Comparison of ENCODE assay signal across 1 cellular context in genomic region chr2:83516503-83516902, GRCh38.
TF ChIP-seq lines count a peak whose summit lies in the region.

No MANE protein-coding gene starts in this region.

TF ChIP-seq in HCT116, 20 proteins besides CTCF, POLR2A, EP300 and RAD21:
- TF ChIP-seq, protein P1, sequence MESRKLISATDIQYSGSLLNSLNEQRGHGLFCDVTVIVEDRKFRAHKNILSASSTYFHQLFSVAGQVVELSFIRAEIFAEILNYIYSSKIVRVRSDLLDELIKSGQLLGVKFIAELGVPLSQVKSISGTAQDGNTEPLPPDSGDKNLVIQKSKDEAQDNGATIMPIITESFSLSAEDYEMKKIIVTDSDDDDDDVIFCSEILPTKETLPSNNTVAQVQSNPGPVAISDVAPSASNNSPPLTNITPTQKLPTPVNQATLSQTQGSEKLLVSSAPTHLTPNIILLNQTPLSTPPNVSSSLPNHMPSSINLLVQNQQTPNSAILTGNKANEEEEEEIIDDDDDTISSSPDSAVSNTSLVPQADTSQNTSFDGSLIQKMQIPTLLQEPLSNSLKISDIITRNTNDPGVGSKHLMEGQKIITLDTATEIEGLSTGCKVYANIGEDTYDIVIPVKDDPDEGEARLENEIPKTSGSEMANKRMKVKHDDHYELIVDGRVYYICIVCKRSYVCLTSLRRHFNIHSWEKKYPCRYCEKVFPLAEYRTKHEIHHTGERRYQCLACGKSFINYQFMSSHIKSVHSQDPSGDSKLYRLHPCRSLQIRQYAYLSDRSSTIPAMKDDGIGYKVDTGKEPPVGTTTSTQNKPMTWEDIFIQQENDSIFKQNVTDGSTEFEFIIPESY (IDR thresholded peaks at IDR 0.05; ENCODE audit: extremely low read depth, insufficient replicate concordance, low read length): no peak
- no peak for TF ChIP-seq EGR1 (IDR thresholded peaks at IDR 0.05; ENCODE audit: low read depth)
- TF ChIP-seq, protein P2, sequence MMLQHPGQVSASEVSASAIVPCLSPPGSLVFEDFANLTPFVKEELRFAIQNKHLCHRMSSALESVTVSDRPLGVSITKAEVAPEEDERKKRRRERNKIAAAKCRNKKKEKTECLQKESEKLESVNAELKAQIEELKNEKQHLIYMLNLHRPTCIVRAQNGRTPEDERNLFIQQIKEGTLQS (IDR thresholded peaks at IDR 0.05): no peak
- TF ChIP-seq SP1 (IDR thresholded peaks at IDR 0.05; ENCODE audit: low read depth): no peak
- TF ChIP-seq, protein P3, sequence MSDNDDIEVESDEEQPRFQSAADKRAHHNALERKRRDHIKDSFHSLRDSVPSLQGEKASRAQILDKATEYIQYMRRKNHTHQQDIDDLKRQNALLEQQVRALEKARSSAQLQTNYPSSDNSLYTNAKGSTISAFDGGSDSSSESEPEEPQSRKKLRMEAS (IDR thresholded peaks at IDR 0.05): no peak
- no peak for TF ChIP-seq ZFX (IDR thresholded peaks at IDR 0.05)
- no peak for TF ChIP-seq ZNF274 (IDR thresholded peaks at IDR 0.05; ENCODE audit: low read depth, low read length)
- TF ChIP-seq ELF1 (IDR thresholded peaks at IDR 0.05; ENCODE audit: borderline replicate concordance, low read depth): no peak
- no peak for TF ChIP-seq CEBPB (IDR thresholded peaks at IDR 0.05; ENCODE audit: low read depth)
- TF ChIP-seq YY1 (IDR thresholded peaks at IDR 0.05; ENCODE audit: extremely low read depth, insufficient replicate concordance, low read depth, low read length): no peak
- no peak for TF ChIP-seq SRF (IDR thresholded peaks at IDR 0.05; ENCODE audit: low read depth)
- no peak for TF ChIP-seq SIN3A (IDR thresholded peaks at IDR 0.05; ENCODE audit: low read depth)
- TF ChIP-seq, protein P4, sequence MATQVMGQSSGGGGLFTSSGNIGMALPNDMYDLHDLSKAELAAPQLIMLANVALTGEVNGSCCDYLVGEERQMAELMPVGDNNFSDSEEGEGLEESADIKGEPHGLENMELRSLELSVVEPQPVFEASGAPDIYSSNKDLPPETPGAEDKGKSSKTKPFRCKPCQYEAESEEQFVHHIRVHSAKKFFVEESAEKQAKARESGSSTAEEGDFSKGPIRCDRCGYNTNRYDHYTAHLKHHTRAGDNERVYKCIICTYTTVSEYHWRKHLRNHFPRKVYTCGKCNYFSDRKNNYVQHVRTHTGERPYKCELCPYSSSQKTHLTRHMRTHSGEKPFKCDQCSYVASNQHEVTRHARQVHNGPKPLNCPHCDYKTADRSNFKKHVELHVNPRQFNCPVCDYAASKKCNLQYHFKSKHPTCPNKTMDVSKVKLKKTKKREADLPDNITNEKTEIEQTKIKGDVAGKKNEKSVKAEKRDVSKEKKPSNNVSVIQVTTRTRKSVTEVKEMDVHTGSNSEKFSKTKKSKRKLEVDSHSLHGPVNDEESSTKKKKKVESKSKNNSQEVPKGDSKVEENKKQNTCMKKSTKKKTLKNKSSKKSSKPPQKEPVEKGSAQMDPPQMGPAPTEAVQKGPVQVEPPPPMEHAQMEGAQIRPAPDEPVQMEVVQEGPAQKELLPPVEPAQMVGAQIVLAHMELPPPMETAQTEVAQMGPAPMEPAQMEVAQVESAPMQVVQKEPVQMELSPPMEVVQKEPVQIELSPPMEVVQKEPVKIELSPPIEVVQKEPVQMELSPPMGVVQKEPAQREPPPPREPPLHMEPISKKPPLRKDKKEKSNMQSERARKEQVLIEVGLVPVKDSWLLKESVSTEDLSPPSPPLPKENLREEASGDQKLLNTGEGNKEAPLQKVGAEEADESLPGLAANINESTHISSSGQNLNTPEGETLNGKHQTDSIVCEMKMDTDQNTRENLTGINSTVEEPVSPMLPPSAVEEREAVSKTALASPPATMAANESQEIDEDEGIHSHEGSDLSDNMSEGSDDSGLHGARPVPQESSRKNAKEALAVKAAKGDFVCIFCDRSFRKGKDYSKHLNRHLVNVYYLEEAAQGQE (IDR thresholded peaks at IDR 0.05; ENCODE audit: low read depth): no peak
